1 cellular context compared by ENCODE assay signal in genomic region chr2:152471013-152471412, GRCh38.
A peak's percentile ranks its signal among the peaks of the same experiment; 100 is the strongest.
TF ChIP-seq lines count a peak whose summit lies in the region.

No MANE protein-coding gene starts in this region.

TF ChIP-seq in HepG2, 621 proteins besides CTCF, POLR2A, EP300 and RAD21 (continued from another document and continues in another):
- TF ChIP-seq LRRFIP1 (CRISPR knock-in tag; conservative IDR thresholded peaks at IDR 0.05), result no peak
- TF ChIP-seq GLI4 (CRISPR knock-in tag; IDR thresholded peaks at IDR 0.05; ENCODE audit: borderline replicate concordance), result no peak
- no peak for TF ChIP-seq CREBL2 (CRISPR knock-in tag; IDR thresholded peaks at IDR 0.05; ENCODE audit: borderline replicate concordance)
- no peak for TF ChIP-seq SOX6 (IDR thresholded peaks at IDR 0.05)
- TF ChIP-seq SOX6 (CRISPR knock-in tag; IDR thresholded peaks at IDR 0.05), result peak; percentile 47; the same call in 1 of the 2 replicates
- no peak for TF ChIP-seq USF2 (IDR thresholded peaks at IDR 0.05; ENCODE audit: low read depth, low read length)
- TF ChIP-seq USF2 (CRISPR knock-in tag; IDR thresholded peaks at IDR 0.05; ENCODE audit: borderline replicate concordance), result no peak
- TF ChIP-seq ZNF619 (CRISPR knock-in tag; IDR thresholded peaks at IDR 0.05), result no peak
- no peak for TF ChIP-seq SIX1 (CRISPR knock-in tag; IDR thresholded peaks at IDR 0.05; ENCODE audit: borderline replicate concordance)
- no peak for TF ChIP-seq U2AF2 (IDR thresholded peaks at IDR 0.05; ENCODE audit: low read depth, low read length)
- TF ChIP-seq KDM2A (CRISPR knock-in tag; IDR thresholded peaks at IDR 0.05; ENCODE audit: borderline replicate concordance, low read depth), result no peak
- no peak for TF ChIP-seq NFYC (CRISPR knock-in tag; IDR thresholded peaks at IDR 0.05)
- 0 out of 2 replicates have a peak, but pooled peaks have one; percentile 22 for TF ChIP-seq YEATS4 (CRISPR knock-in tag; IDR thresholded peaks at IDR 0.05; ENCODE audit: borderline replicate concordance)
- 0 out of 2 replicates have a peak, but pooled peaks have one; percentile 21 for TF ChIP-seq ZNF317 (CRISPR knock-in tag; IDR thresholded peaks at IDR 0.05)
- no peak for TF ChIP-seq ZNF598 (CRISPR knock-in tag; IDR thresholded peaks at IDR 0.05; ENCODE audit: borderline replicate concordance)
- TF ChIP-seq CENPBD1 (CRISPR knock-in tag; IDR thresholded peaks at IDR 0.05; ENCODE audit: borderline replicate concordance, low read depth), result no peak
- no peak for TF ChIP-seq BORCS8-MEF2B (CRISPR knock-in tag; IDR thresholded peaks at IDR 0.05)
- no peak for TF ChIP-seq ZNF414 (CRISPR knock-in tag; IDR thresholded peaks at IDR 0.05)
- TF ChIP-seq ZNF792 (CRISPR knock-in tag; IDR thresholded peaks at IDR 0.05), result no peak
- TF ChIP-seq MLLT10 (CRISPR knock-in tag; IDR thresholded peaks at IDR 0.05), result no peak
- TF ChIP-seq HMGXB4 (CRISPR knock-in tag; IDR thresholded peaks at IDR 0.05; ENCODE audit: borderline replicate concordance in 1 of 2, low read depth in 1 of 2), result no peak
- TF ChIP-seq GATAD2A (CRISPR knock-in tag; IDR thresholded peaks at IDR 0.05), result peak; percentile 17; the same call in 1 of the 2 replicates
- TF ChIP-seq HNF1A (IDR thresholded peaks at IDR 0.05; ENCODE audit: low read depth), result no peak
- no peak for TF ChIP-seq HNF1A (CRISPR knock-in tag; IDR thresholded peaks at IDR 0.05; ENCODE audit: borderline replicate concordance)
- TF ChIP-seq ZNF543 (CRISPR knock-in tag; IDR thresholded peaks at IDR 0.05), result no peak
- TF ChIP-seq PLSCR1 (CRISPR knock-in tag; IDR thresholded peaks at IDR 0.05; ENCODE audit: borderline replicate concordance), result no peak
- no peak for TF ChIP-seq ZNF556 (CRISPR knock-in tag; IDR thresholded peaks at IDR 0.05; ENCODE audit: borderline replicate concordance)
- no peak for TF ChIP-seq MIER2 (CRISPR knock-in tag; IDR thresholded peaks at IDR 0.05)
- no peak for TF ChIP-seq ZNF839 (CRISPR knock-in tag; IDR thresholded peaks at IDR 0.05; ENCODE audit: borderline replicate concordance)
- no peak for TF ChIP-seq ZBTB37 (CRISPR knock-in tag; IDR thresholded peaks at IDR 0.05)
- 0 out of 2 replicates have a peak, but pooled peaks have one; percentile 27 for TF ChIP-seq PPARG (CRISPR knock-in tag; conservative IDR thresholded peaks at IDR 0.05)
- TF ChIP-seq NFE2 (CRISPR knock-in tag; IDR thresholded peaks at IDR 0.05), result no peak
- TF ChIP-seq ASH2L (IDR thresholded peaks at IDR 0.05; ENCODE audit: insufficient read length, low read depth, low read length), result peak; percentile 59
- no peak for TF ChIP-seq ZNF773 (CRISPR knock-in tag; IDR thresholded peaks at IDR 0.05; ENCODE audit: borderline replicate concordance)
- peak; percentile 38; the same call in 1 of the 2 replicates for TF ChIP-seq FOXP4 (CRISPR knock-in tag; IDR thresholded peaks at IDR 0.05)
- TF ChIP-seq ZNF207 (IDR thresholded peaks at IDR 0.05; ENCODE audit: borderline replicate concordance), result no peak
- TF ChIP-seq ZNF280D (CRISPR knock-in tag; IDR thresholded peaks at IDR 0.05), result no peak
- TF ChIP-seq HNF4A (CRISPR knock-in tag; IDR thresholded peaks at IDR 0.05), result peak; percentile 73
- TF ChIP-seq ZNF362 (CRISPR knock-in tag; IDR thresholded peaks at IDR 0.05; ENCODE audit: borderline replicate concordance), result peak; percentile 52; the same call in 1 of the 2 replicates
